In genomic region chr11:57516061-57516443, GRCh38 we compare ENCODE assay signal across 1 cellular context.
TF ChIP-seq lines count a peak whose summit lies in the region.

No MANE protein-coding gene starts in this region.

TF ChIP-seq in endothelial cell of umbilical vein, 7 proteins besides CTCF, POLR2A, EP300 and RAD21:
- TF ChIP-seq GATA2 (IDR thresholded peaks at IDR 0.05; ENCODE audit: insufficient read depth, insufficient read length, low read depth, low read length) (no peak), MYC (IDR thresholded peaks at IDR 0.05; ENCODE audit: low read depth, low read length) (no peak), FOS (IDR thresholded peaks at IDR 0.05; ENCODE audit: borderline replicate concordance, insufficient read depth, low read length) (no peak), MAX (IDR thresholded peaks at IDR 0.05; ENCODE audit: insufficient read depth, insufficient read length) (no peak), JUN (IDR thresholded peaks at IDR 0.05; ENCODE audit: borderline replicate concordance, insufficient read depth, insufficient read length, low read depth) (no peak), POLR2AphosphoS5 (IDR thresholded peaks at IDR 0.05; ENCODE audit: insufficient read depth, low read depth, low read length) (no peak), EZH2 (IDR thresholded peaks at IDR 0.05; ENCODE audit: borderline replicate concordance, low read depth, low read length, severe bottlenecking) (no peak)
